Comparison of ENCODE assay signal across 9 cellular contexts in the genomic region with DNA sequence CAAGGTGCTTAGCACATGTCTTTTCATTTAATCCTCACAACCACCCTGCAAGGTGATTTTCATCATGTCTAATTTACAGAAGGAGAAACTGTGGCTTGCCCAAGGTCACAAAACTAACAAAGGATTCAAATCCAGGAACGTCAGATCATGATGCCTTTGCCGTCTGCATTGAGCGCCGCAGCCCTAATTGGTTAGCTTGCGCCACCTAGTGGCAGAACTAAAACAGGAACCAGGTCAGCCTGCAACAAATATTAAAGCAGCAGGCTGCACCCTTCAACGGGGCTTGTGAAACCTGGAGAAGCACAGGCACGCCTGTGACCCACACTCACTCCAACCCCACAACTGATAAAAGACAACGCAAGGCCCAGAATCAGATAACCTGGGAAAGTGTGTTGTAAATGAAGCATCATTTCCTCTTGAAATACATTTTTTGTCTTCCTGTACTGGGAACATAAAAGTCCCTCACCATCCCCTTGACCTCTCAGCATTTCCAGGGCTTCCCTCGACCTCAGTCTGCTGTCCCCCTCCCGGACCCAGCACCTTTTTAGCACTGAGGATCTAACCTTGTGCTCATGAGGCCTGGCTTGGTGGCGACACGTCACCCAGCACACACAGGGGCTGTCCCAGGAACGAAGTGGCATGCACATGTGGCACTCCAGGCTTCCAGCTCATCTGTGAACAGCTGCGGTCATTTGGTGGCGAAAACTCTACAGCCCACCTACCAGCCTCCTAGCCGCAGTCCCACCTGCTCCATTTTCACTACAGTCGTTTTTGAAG. TPM values are rescaled to one million over a fixed set of nuclear protein-coding genes. Genes with fewer than 3 reads are reported as not detected.
DNase-seq lines count a peak whose midpoint lies in the region; ATAC-seq, FAIRE-seq and TF ChIP-seq lines count a peak whose summit lies in the region.
"Had no signal": no experiment of that assay in that cellular context is flagged by ENCODE, and none has a peak within 500 bp of the region (broad histone marks: within the 10 kb centered on the region; RNA-seq: fewer than 3 reads in every experiment).

No MANE protein-coding gene starts in this region.

- H3K79me1 ChIP-seq in H1 (ENCODE audit: low read depth, low read length): no peaks in the 10 kb centered on the region

- H3K9ac ChIP-seq in H1 (replicated peaks in 1 of 4; ENCODE audit: extremely low read depth in 1 of 4, low read depth in 3 of 4, low read length in 3 of 4): no peak overlapping the region

- no peaks in the 10 kb centered on the region for H3K36me3 ChIP-seq in H1 (ENCODE audit: control insufficient read depth in 2 of 4, insufficient read depth in 4 of 4, low read length in 3 of 4)

- TF ChIP-seq RAD21 in H1 (IDR thresholded peaks at IDR 0.05 in 1 of 2, conservative IDR thresholded peaks at IDR 0.05 in 1 of 2; ENCODE audit: low read depth in 2 of 2, low read length in 2 of 2): peak; percentile 95

- no peak overlapping the region for H2BK12ac ChIP-seq in H1 (ENCODE audit: low read depth, low read length)

- peak; percentile 78 for FAIRE-seq in H1 (lab: Jason Lieb, UNC)
- FAIRE-seq: colon had no signal

- no peaks in the 10 kb centered on the region for H3K79me2 ChIP-seq in H1 (ENCODE audit: control insufficient read depth in 1 of 2, insufficient read depth in 2 of 2, low read length in 2 of 2)

- CTCF ChIA-PET in activated CD8-positive, alpha-beta T cell treated with anti-CD3 and anti-CD28 coated beads, Interleukin-2, amount 10 ng/mL, durations not matched to agents 7 days and 5 days (lab: Charles Lee): interaction anchor here (0.7 to 2.6 kb wide), 12 partner anchors 11 to 1045 kb away, joined by 3 to 18 read pairs (median 5); a partner anchor contains a TSS
- CTCF ChIA-PET in H1 (lab: Charles Lee; ENCODE audit: partially characterized antibody): interaction anchor here (0.6 to 2.5 kb wide), 29 partner anchors 8 to 1097 kb away, joined by 3 to 50 read pairs (median 4); a partner anchor contains a TSS

- no peak overlapping the region for H3K4me3 ChIP-seq in H1 (ENCODE audit: extremely low read depth in 1 of 4, insufficient read depth in 2 of 4, low read depth in 3 of 4, low read length in 4 of 4)

- H4K8ac ChIP-seq in H1 (ENCODE audit: extremely low read depth, insufficient read depth, low read length): no peak overlapping the region; the same call in 1 of the 2 replicates

- no peak overlapping the region for H3K23ac ChIP-seq in H1 (ENCODE audit: insufficient read length)

- TF ChIP-seq EP300 in H1 (IDR thresholded peaks at IDR 0.05; ENCODE audit: borderline replicate concordance in 1 of 2, low read depth in 2 of 2, low read length in 2 of 2): no peak

- H3K4me1 Mint-ChIP-seq in activated CD8-positive, alpha-beta T cell treated with anti-CD3 and anti-CD28 coated beads, Interleukin-2, amount 10 ng/mL, durations not matched to agents 7 days and 5 days (ENCODE audit: low read depth): peaks cover 12% of the 10 kb centered on the region

- H3K27me3 ChIP-seq in H1 (replicated peaks in 1 of 4; ENCODE audit: control insufficient read depth in 3 of 4, extremely low read depth in 1 of 4, insufficient read depth in 3 of 4, low read length in 3 of 4): no peaks in the 10 kb centered on the region

- H2AFZ ChIP-seq in H1 (ENCODE audit: low read length): peak overlapping the region; percentile 87

- no peak overlapping the region for H4K5ac ChIP-seq in H1 (ENCODE audit: insufficient read length, low read depth, low read length)

- no peaks in the 10 kb centered on the region for H3K9me3 ChIP-seq in H1 (ENCODE audit: insufficient read depth in 2 of 2, low read depth in 1 of 2, low read length in 1 of 2)

- H2BK15ac ChIP-seq in H1 (ENCODE audit: low read length): peak overlapping the region; percentile 89; the same call in 1 of the 2 replicates

- DNase-seq in COR-L47 (lab: John Stamatoyannopoulos, UW) (peak; percentile 23), NCI-H82 treated with DMSO at 0.1 percent for 48 hours (lab: John Stamatoyannopoulos, UW; ENCODE audit: unreplicated experiment) (peak; percentile 51), H1 (ENCODE audit: low read depth in 1 of 2, low spot score in 2 of 2) (peak; percentile 49 to 81), middle frontal gyrus (ENCODE audit: extremely low spot score, low spot score) (peak; percentile 86)
- DNase-seq in activated CD8-positive, alpha-beta T cell treated with anti-CD3 and anti-CD28 coated beads, Interleukin-2, amount 10 ng/mL, durations not matched to agents 7 days and 5 days: peak; percentile 86
- peak; percentile 42 to 56 for DNase-seq in stimulated activated CD8-positive, alpha-beta memory T cell treated with anti-CD3 and anti-CD28 coated beads, Interleukin-2, amount 100 ng/mL, for 48 hours (ENCODE audit: low read depth in 2 of 2)

- no peak overlapping the region for H4K91ac ChIP-seq in H1 (replicated peaks; ENCODE audit: insufficient read length, low read length)

- H3K18ac ChIP-seq in H1 (ENCODE audit: extremely low read depth, low read length): no peak overlapping the region

- H2BK20ac ChIP-seq in H1 (ENCODE audit: low read length): no peak overlapping the region

- TF ChIP-seq POLR2A in H1 (IDR thresholded peaks at IDR 0.05; ENCODE audit: control extremely low read depth in 1 of 2, low read depth in 2 of 2, low read length in 2 of 2): no peak

- WGBS in H1 (ENCODE audit: extremely low coverage in 1 of 2, insufficient coverage in 1 of 2, insufficient read length in 1 of 2, insufficient replicate concordance in 2 of 2, low coverage in 1 of 2, low lambda C conversion rate in 2 of 2, missing lambda C conversion rate in 1 of 2), 2 experiments: 46% methylated on average over 17 of the region's 17 CpGs; no CpG with 5 or more reads in 1 of the 2 experiments

- H2BK120ac ChIP-seq in H1 (replicated peaks; ENCODE audit: low read depth, low read length): no peak overlapping the region

- H3K4ac ChIP-seq in H1 (replicated peaks; ENCODE audit: insufficient read length, low read depth, low read length): no peak overlapping the region

- H3K14ac ChIP-seq in H1 (ENCODE audit: insufficient read length): no peak overlapping the region

- no peak overlapping the region for H3K27ac Mint-ChIP-seq in activated CD8-positive, alpha-beta T cell treated with anti-CD3 and anti-CD28 coated beads, Interleukin-2, amount 10 ng/mL, durations not matched to agents 7 days and 5 days

- no peaks in the 10 kb centered on the region for H4K20me1 ChIP-seq in H1 (replicated peaks in 1 of 2; ENCODE audit: control insufficient read depth in 1 of 2, insufficient read depth in 2 of 2, low read length in 2 of 2)

- no peak overlapping the region for H3K27ac ChIP-seq in H1 (ENCODE audit: low read depth, low read length)

- H2AK5ac ChIP-seq in H1 (ENCODE audit: low read depth, low read length): no peak overlapping the region

- H3K9me3 Mint-ChIP-seq in activated CD8-positive, alpha-beta T cell treated with anti-CD3 and anti-CD28 coated beads, Interleukin-2, amount 10 ng/mL, durations not matched to agents 7 days and 5 days (ENCODE audit: insufficient read depth): no peaks in the 10 kb centered on the region

- no peaks in the 10 kb centered on the region for H3K23me2 ChIP-seq in H1 (ENCODE audit: low read depth, low read length)

- TF ChIP-seq CTCF in H1 (IDR thresholded peaks at IDR 0.05; ENCODE audit: control extremely low read depth in 1 of 3, insufficient read depth in 1 of 3, low read depth in 1 of 3, low read length in 3 of 3): peak; percentile 77 to 93 (median 93)

- no peak overlapping the region for H3K4me3 Mint-ChIP-seq in activated CD8-positive, alpha-beta T cell treated with anti-CD3 and anti-CD28 coated beads, Interleukin-2, amount 10 ng/mL, durations not matched to agents 7 days and 5 days

- no peak overlapping the region for H3K56ac ChIP-seq in H1 (replicated peaks; ENCODE audit: insufficient read length, low read depth, low read length)

- ATAC-seq in GM19463 (IDR thresholded peaks at IDR 0.05; ENCODE audit: unreplicated experiment) (peak; percentile 79), HG03571 (IDR thresholded peaks at IDR 0.05; ENCODE audit: unreplicated experiment) (peak; percentile 77)
- peak; percentile 90 for ATAC-seq in activated CD8-positive, alpha-beta T cell treated with anti-CD3 and anti-CD28 coated beads, Interleukin-2, amount 10 ng/mL, durations not matched to agents 7 days and 5 days

- no peaks in the 10 kb centered on the region for H3K27me3 Mint-ChIP-seq in activated CD8-positive, alpha-beta T cell treated with anti-CD3 and anti-CD28 coated beads, Interleukin-2, amount 10 ng/mL, durations not matched to agents 7 days and 5 days (ENCODE audit: low read depth)

- H3K4me1 ChIP-seq in H1 (replicated peaks in 1 of 4; ENCODE audit: control insufficient read depth in 3 of 4, insufficient read depth in 4 of 4, low read length in 3 of 4): 0 out of 7 replicates have a peak, but pooled peaks cover 0 to 4% (median 0%) of the 10 kb centered on the region in 4 experiments

- POLR2A ChIA-PET in activated CD8-positive, alpha-beta T cell treated with anti-CD3 and anti-CD28 coated beads, Interleukin-2, amount 10 ng/mL, durations not matched to agents 7 days and 5 days (lab: Charles Lee): no interaction called here
- POLR2A ChIA-PET in H1 (lab: Charles Lee; ENCODE audit: partially characterized antibody): interaction anchor here (1.0 kb wide), 1 partner anchor 10 kb away, joined by 3 read pairs; no protein-coding TSS in a partner anchor

- no peak overlapping the region for H2BK5ac ChIP-seq in H1 (ENCODE audit: low read depth, low read length)

- no peak overlapping the region for H3K4me2 ChIP-seq in H1 (ENCODE audit: insufficient read depth in 1 of 2, low read depth in 2 of 2, low read length in 2 of 2)

- H3K36me3 Mint-ChIP-seq in activated CD8-positive, alpha-beta T cell treated with anti-CD3 and anti-CD28 coated beads, Interleukin-2, amount 10 ng/mL, durations not matched to agents 7 days and 5 days (ENCODE audit: low read depth): no peaks in the 10 kb centered on the region

RNA-seq across cellular contexts. Expression of a gene that starts 17.3 kb away (rescaled TPM):
- total RNA-seq in activated CD8-positive, alpha-beta T cell treated with anti-CD3 and anti-CD28 coated beads, Interleukin-2, amount 10 ng/mL, durations not matched to agents 7 days and 5 days: 10 to 100 TPM; 18.2 to 20.5 TPM
- 33.0 and 40.1 TPM in 2 replicates for total RNA-seq in H1 (2021; fragmentation: NEBNext Ultra II Directional; extraction: Animal tissue kit (Norgen Biotek cat#: 25700))
- 5.8 and 9.8 TPM in 2 replicates for polyA plus RNA-seq in H1 (2011; rRNA removed)
- polyA plus RNA-seq in H1 (2011; cell fraction: cytosol; rRNA removed): 9.7 TPM
- polyA plus RNA-seq in H1 (2011; cell fraction: nucleus; rRNA removed): 4.7 TPM
- 14.1 to 27.3 TPM (median 15.1 TPM) in 4 replicates for polyA plus RNA-seq in H1 (2012, experiment 1 of 2)
- polyA plus RNA-seq in H1 (2012, experiment 2 of 2): 11.6 TPM
- 15.9 TPM for polyA plus RNA-seq in H1 (2013, experiment 1 of 2)
- polyA plus RNA-seq in H1 (2013, experiment 2 of 2): 16.5 TPM
- polyA minus RNA-seq in H1 (2011; rRNA and poly(A)+ RNA removed): 9.4 and 14.0 TPM in 2 replicates
- 8.0 TPM for polyA minus RNA-seq in H1 (2011; cell fraction: cytosol; rRNA and poly(A)+ RNA removed)
- polyA minus RNA-seq in H1 (2011; cell fraction: nucleus; rRNA and poly(A)+ RNA removed): 9.2 TPM

RNA-seq across cellular contexts. Expression of a gene that starts 17.5 kb away (rescaled TPM):
- 10 to 100 TPM; 68.2 to 69.1 TPM for total RNA-seq in activated CD8-positive, alpha-beta T cell treated with anti-CD3 and anti-CD28 coated beads, Interleukin-2, amount 10 ng/mL, durations not matched to agents 7 days and 5 days
- total RNA-seq in H1 (2021; fragmentation: NEBNext Ultra II Directional; extraction: Animal tissue kit (Norgen Biotek cat#: 25700)): 24.8 and 25.2 TPM in 2 replicates
- 14.6 and 14.9 TPM in 2 replicates for polyA plus RNA-seq in H1 (2011; rRNA removed)
- polyA plus RNA-seq in H1 (2011; cell fraction: cytosol; rRNA removed): 19.9 TPM
- 17.0 TPM for polyA plus RNA-seq in H1 (2011; cell fraction: nucleus; rRNA removed)
- 16.0 to 21.4 TPM (median 18.1 TPM) in 4 replicates for polyA plus RNA-seq in H1 (2012, experiment 1 of 2)
- polyA plus RNA-seq in H1 (2012, experiment 2 of 2): 3.8 TPM
- 12.7 TPM for polyA plus RNA-seq in H1 (2013, experiment 1 of 2)
- polyA plus RNA-seq in H1 (2013, experiment 2 of 2): 13.0 TPM
- 38.5 and 46.6 TPM in 2 replicates for polyA minus RNA-seq in H1 (2011; rRNA and poly(A)+ RNA removed)
- 13.4 TPM for polyA minus RNA-seq in H1 (2011; cell fraction: cytosol; rRNA and poly(A)+ RNA removed)
- 87.5 TPM for polyA minus RNA-seq in H1 (2011; cell fraction: nucleus; rRNA and poly(A)+ RNA removed)

Comparison
In these comparisons a context has a peak if more than half of its experiments do, and no peak if none do; other contexts are left out.
1. DNase-seq: peak in every context shown above with its lines; median percentile 86 in activated CD8-positive, alpha-beta T cell treated with anti-CD3 and anti-CD28 coated beads, Interleukin-2, amount 10 ng/mL, durations not matched to agents 7 days and 5 days; 86 in middle frontal gyrus; 65 in H1; 51 in NCI-H82 treated with DMSO at 0.1 percent for 48 hours; 49 in stimulated activated CD8-positive, alpha-beta memory T cell treated with anti-CD3 and anti-CD28 coated beads, Interleukin-2, amount 100 ng/mL, for 48 hours; 23 in COR-L47.